Comparison of ENCODE assay signal across 3 cellular contexts in genomic region chr20:4552075-4552474, GRCh38.
TF ChIP-seq lines count a peak whose summit lies in the region.

No MANE protein-coding gene starts in this region.

TF ChIP-seq in HepG2, 621 proteins besides CTCF, POLR2A, EP300 and RAD21:
- TF ChIP-seq MAFF (IDR thresholded peaks at IDR 0.05; ENCODE audit: low read depth, low read length), result peak; percentile 88
- TF ChIP-seq IRF1 (CRISPR knock-in tag; IDR thresholded peaks at IDR 0.05; ENCODE audit: low read depth), result no peak
- peak; percentile 91 to 93 for TF ChIP-seq MAFK (conservative IDR thresholded peaks at IDR 0.05 in 1 of 2, IDR thresholded peaks at IDR 0.05 in 1 of 2; ENCODE audit: low read length in 2 of 2)
- no peak for TF ChIP-seq ZNF564 (CRISPR knock-in tag; IDR thresholded peaks at IDR 0.05)
- no peak for TF ChIP-seq ELK4 (CRISPR knock-in tag; IDR thresholded peaks at IDR 0.05; ENCODE audit: borderline replicate concordance)
- TF ChIP-seq TFE3 (CRISPR knock-in tag; IDR thresholded peaks at IDR 0.05), result no peak

TF ChIP-seq in IMR-90, 13 proteins besides CTCF, POLR2A, EP300 and RAD21:
- TF ChIP-seq MAFK (IDR thresholded peaks at IDR 0.05; ENCODE audit: low read depth, low read length), result peak; percentile 96
- TF ChIP-seq NFE2L2 (IDR thresholded peaks at IDR 0.05; ENCODE audit: low read depth, low read length), result no peak

TF ChIP-seq in K562, 482 proteins besides CTCF, POLR2A, EP300 and RAD21:
- no peak for TF ChIP-seq SP1 (CRISPR knock-in tag; IDR thresholded peaks at IDR 0.05)
- TF ChIP-seq ZNF316 (IDR thresholded peaks at IDR 0.05), result peak; percentile 47
- peak; percentile 57 for TF ChIP-seq MAFF (IDR thresholded peaks at IDR 0.05; ENCODE audit: low read length)
- TF ChIP-seq NCOA2 (IDR thresholded peaks at IDR 0.05; ENCODE audit: partially characterized antibody in 2 of 2), result no peak
- no peak for TF ChIP-seq FIP1L1 (IDR thresholded peaks at IDR 0.05; ENCODE audit: low read depth, low read length, poor library complexity, severe bottlenecking)
- no peak for TF ChIP-seq BCL6 (CRISPR knock-in tag; IDR thresholded peaks at IDR 0.05)
- TF ChIP-seq KHSRP (IDR thresholded peaks at IDR 0.05), result no peak
- TF ChIP-seq TEAD4 (IDR thresholded peaks at IDR 0.05; ENCODE audit: low read length), result no peak
- TF ChIP-seq TEAD4 (CRISPR knock-in tag; IDR thresholded peaks at IDR 0.05; ENCODE audit: borderline replicate concordance), result no peak
- no peak for TF ChIP-seq POLR2AphosphoS2 (IDR thresholded peaks at IDR 0.05; ENCODE audit: low read length)
- TF ChIP-seq EGR1 (conservative IDR thresholded peaks at IDR 0.05), result no peak
- TF ChIP-seq ZHX1 (conservative IDR thresholded peaks at IDR 0.05; ENCODE audit: low read length), result no peak
- peak; percentile 46; the same call in 1 of the 2 replicates for TF ChIP-seq MAFK (IDR thresholded peaks at IDR 0.05; ENCODE audit: low read length)
- TF ChIP-seq DIDO1 (tag; IDR thresholded peaks at IDR 0.05; ENCODE audit: low read depth), result no peak
- TF ChIP-seq THAP7 (CRISPR knock-in tag; IDR thresholded peaks at IDR 0.05), result no peak
